Comparison of ENCODE assay signal across 26 cellular contexts in genomic region chrX:36978886-36979285, GRCh38. TPM values are rescaled to one million over a fixed set of nuclear protein-coding genes. Genes with fewer than 3 reads are reported as not detected.
DNase-seq lines count a peak whose midpoint lies in the region; ATAC-seq and TF ChIP-seq lines count a peak whose summit lies in the region.
"Had no signal": no experiment of that assay in that cellular context is flagged by ENCODE, and none has a peak within 500 bp of the region (broad histone marks: within the 10 kb centered on the region; RNA-seq: fewer than 3 reads in every experiment).

No MANE protein-coding gene starts in this region.

- H3K36me3 ChIP-seq in breast epithelium (no peaks in the 10 kb centered on the region), heart left ventricle (no peaks in the 10 kb centered on the region)
- H3K36me3 ChIP-seq: colonic mucosa, MG63, neutrophil had no signal

- 75 to 93% (median 85%) methylated on average over 2 of the region's 2 CpGs for WGBS in heart left ventricle, 4 donors

- H3K27me3 Mint-ChIP-seq in MCF 10A (ENCODE audit: insufficient read depth, unreplicated experiment): peaks cover 29% of the 10 kb centered on the region
- H3K27me3 Mint-ChIP-seq: CD4-positive, CD25-positive, alpha-beta regulatory T cell had no signal

- H3K4me1 Mint-ChIP-seq in MCF 10A (ENCODE audit: insufficient read depth, unreplicated experiment): no peaks in the 10 kb centered on the region
- H3K4me1 Mint-ChIP-seq: CD4-positive, CD25-positive, alpha-beta regulatory T cell had no signal

- H3K27ac Mint-ChIP-seq in MCF 10A (ENCODE audit: low read depth, unreplicated experiment): no peak overlapping the region
- H3K27ac Mint-ChIP-seq: CD4-positive, CD25-positive, alpha-beta regulatory T cell; type B pancreatic cell had no signal

- H3K27ac ChIP-seq in breast epithelium (no peak overlapping the region), heart left ventricle (no peak overlapping the region)
- H3K27ac ChIP-seq: colonic mucosa, epithelial cell of prostate, neutrophil had no signal

- H3K4me3 ChIP-seq in breast epithelium: no peak overlapping the region
- H3K4me3 ChIP-seq in astrocyte of the spinal cord (ENCODE audit: low read depth, low read length): no peak overlapping the region
- no peak overlapping the region for H3K4me3 ChIP-seq in fibroblast of the aortic adventitia (ENCODE audit: low read depth, low read length)
- no peak overlapping the region for H3K4me3 ChIP-seq in heart left ventricle
- H3K4me3 ChIP-seq: colonic mucosa, MG63 had no signal

- POLR2A ChIA-PET in MCF 10A (lab: Yijun Ruan, JAX): no interaction called here

- no peak overlapping the region for H3K4me3 Mint-ChIP-seq in MCF 10A (ENCODE audit: unreplicated experiment)
- H3K4me3 Mint-ChIP-seq: CD4-positive, CD25-positive, alpha-beta regulatory T cell; type B pancreatic cell had no signal

- CTCF ChIA-PET in MCF 10A (lab: Yijun Ruan, JAX): no interaction called here

- TF ChIP-seq CTCF in MCF 10A (IDR thresholded peaks at IDR 0.05; ENCODE audit: unreplicated experiment): no peak
- TF ChIP-seq CTCF in breast epithelium (IDR thresholded peaks at IDR 0.05): no peak
- no peak for TF ChIP-seq CTCF in astrocyte of the spinal cord (IDR thresholded peaks at IDR 0.05; ENCODE audit: low read depth, low read length)
- no peak for TF ChIP-seq CTCF in fibroblast of the aortic adventitia (IDR thresholded peaks at IDR 0.05; ENCODE audit: insufficient read depth, low read length)
- TF ChIP-seq CTCF in heart left ventricle (IDR thresholded peaks at IDR 0.05): no peak

- H3K4me1 ChIP-seq in breast epithelium (no peaks in the 10 kb centered on the region), heart left ventricle (no peaks in the 10 kb centered on the region)
- H3K4me1 ChIP-seq: colonic mucosa had no signal

- no peak for ATAC-seq in heart left ventricle
- ATAC-seq in GM21447 (IDR thresholded peaks at IDR 0.05; ENCODE audit: unreplicated experiment): no peak
- ATAC-seq: activated CD4-positive, CD25-positive, alpha-beta regulatory T cell treated with anti-CD3 and anti-CD28 coated beads, Interleukin-2, amount 50 U/mL, for 24 hours had no signal

- no peaks in the 10 kb centered on the region for H3K9me3 Mint-ChIP-seq in MCF 10A (ENCODE audit: unreplicated experiment)
- H3K9me3 Mint-ChIP-seq: type B pancreatic cell had no signal

- in situ Hi-C loops in astrocyte of the spinal cord (cut with HindIII; ENCODE audit: low sequenced_read_pairs): no loop called here

- DNase-seq in MCF 10A (ENCODE audit: unreplicated experiment) (peak; percentile 27), breast epithelium (ENCODE audit: low spot score in 2 of 2) (no peak), astrocyte of the spinal cord (ENCODE audit: low read depth, low spot score) (peak; percentile 59), fibroblast of the aortic adventitia (ENCODE audit: low read depth) (peak; percentile 0), heart left ventricle (no peak), DMS79 treated with DMSO at 0.1 percent for 48 hours (lab: John Stamatoyannopoulos, UW) (no peak), Ammon's horn (ENCODE audit: low spot score) (no peak)
- DNase-seq: 8988T; activated effector memory CD4-positive, alpha-beta T cell treated with Interleukin-2 at 50 U/mL for 16 hours; amygdala; CD4-positive, CD25-positive, alpha-beta regulatory T cell; colonic mucosa; DMS53; MG63; midbrain; NCI-H187; NCI-H446; SHP77 treated with DMSO at 0.1 percent for 48 hours; stimulated activated CD4-positive, alpha-beta T cell treated with anti-CD3 and anti-CD28 coated beads, Interleukin-15, amount 100 ng/mL, for 24 hours; stimulated activated naive CD4-positive, alpha-beta T cell treated with Interleukin-2 at 50 U/mL for 16 hours had no signal

- intact Hi-C loops in MCF 10A (cut with micrococcal nuclease) (no loop called here), breast epithelium (cut with DNase I; ENCODE audit: low total_unique reads) (no loop called here), heart left ventricle (cut with DNase I) (no loop called here)

- peaks cover 0 to 17% of the 10 kb centered on the region in 2 donors for H3K27me3 ChIP-seq in breast epithelium
- peaks cover 0 to 10% (median 0%) of the 10 kb centered on the region in 9 donors for H3K27me3 ChIP-seq in heart left ventricle
- H3K27me3 ChIP-seq: colonic mucosa, MG63 had no signal

- no peaks in the 10 kb centered on the region for H3K36me3 Mint-ChIP-seq in MCF 10A (ENCODE audit: insufficient read depth, unreplicated experiment)
- H3K36me3 Mint-ChIP-seq: CD4-positive, CD25-positive, alpha-beta regulatory T cell; type B pancreatic cell had no signal

- no TSS peak for BruUV-seq in MCF 10A (replicated peaks; lab: Mats Ljungman, UMichigan)

- no peaks in the 10 kb centered on the region for H3K9me3 ChIP-seq in breast epithelium
- no peaks in the 10 kb centered on the region for H3K9me3 ChIP-seq in heart left ventricle
- H3K9me3 ChIP-seq: colonic mucosa, MG63, neutrophil had no signal

- TF ChIP-seq POLR2A in breast epithelium (IDR thresholded peaks at IDR 0.05) (no peak), heart left ventricle (IDR thresholded peaks at IDR 0.05) (no peak)

RNA-seq across cellular contexts. Expression of gene FAM47C, which starts 29.3 kb away (rescaled TPM):
- total RNA-seq in MCF 10A (2022) (not detected in 2 replicates), breast epithelium (not detected), fibroblast of the aortic adventitia (ENCODE audit: low replicate concordance) (not detected in 2 replicates), heart left ventricle (not detected)
- polyA plus RNA-seq in heart left ventricle: not detected
- total RNA-seq: CD4-positive, CD25-positive, alpha-beta regulatory T cell; colonic mucosa; T-helper 2 cell treated with Interferon-gamma antibody and Interleukin-4, amounts not matched to agents 100 ng/mL and 5 ng/mL, for 36 hours had no signal
- polyA plus RNA-seq: CD4-positive, CD25-positive, alpha-beta regulatory T cell had no signal

Comparison
In these comparisons a context has a peak if more than half of its experiments do, and no peak if none do; other contexts are left out.
1. DNase-seq: peak in MCF 10A (single experiment), astrocyte of the spinal cord (single experiment) and fibroblast of the aortic adventitia (single experiment); none in breast epithelium (0 of 2), heart left ventricle (0 of 5), DMS79 treated with DMSO at 0.1 percent for 48 hours (single experiment) and Ammon's horn (single experiment).